Comparison of ENCODE assay signal across 17 cellular contexts in genomic region chr14:74348241-74348734, GRCh38. TPM values are rescaled to one million over a fixed set of nuclear protein-coding genes. Genes with fewer than 3 reads are reported as not detected.
DNase-seq lines count a peak whose midpoint lies in the region; ATAC-seq and TF ChIP-seq lines count a peak whose summit lies in the region.
"Had no signal": no experiment of that assay in that cellular context is flagged by ENCODE, and none has a peak within 500 bp of the region (broad histone marks: within the 10 kb centered on the region; RNA-seq: fewer than 3 reads in every experiment).

VRTN (plus strand) TSS chr14:74348471; CDS start chr14:74356784, 8,313 bp downstream.

- TF ChIP-seq CTCF in WTC11 (IDR thresholded peaks at IDR 0.05) (no peak), neural progenitor cell (IDR thresholded peaks at IDR 0.05) (no peak)

- H3K4me1 Mint-ChIP-seq in WTC11 (peaks cover 47% of the 10 kb centered on the region), neural progenitor cell (peaks cover 11% of the 10 kb centered on the region)
- H3K4me1 Mint-ChIP-seq in activated naive CD4-positive, alpha-beta T cell treated with anti-CD3 and anti-CD28 coated beads for 36 hours (ENCODE audit: low read depth) = no peaks in the 10 kb centered on the region
- H3K4me1 Mint-ChIP-seq: CD14-positive monocyte, IgD-negative memory B cell had no signal

- CTCF ChIA-PET in WTC11 (lab: Charles Lee) = interaction anchor here (0.6 to 5.0 kb wide), 14 partner anchors 9 to 655 kb away, joined by 3 to 32 read pairs (median 6); partner anchors contain the start of genes ABCD4, ISCA2 and NPC2
- CTCF ChIA-PET in activated naive CD4-positive, alpha-beta T cell treated with anti-CD3 and anti-CD28 coated beads for 36 hours (lab: Charles Lee) = no interaction called here

- H3K4me2 ChIP-seq in neural progenitor cell = peak within 1 kb of the TSS; percentile 75
- H3K4me2 ChIP-seq: A549 had no signal

- peak; percentile 39 for DNase-seq in WTC11 (ENCODE audit: low spot score)
- DNase-seq in neural progenitor cell (ENCODE audit: low spot score) = no peak
- DNase-seq in NCI-H226 = no peak
- DNase-seq in activated naive CD4-positive, alpha-beta T cell treated with anti-CD3 and anti-CD28 coated beads for 36 hours = no peak
- DNase-seq: MV-4-11, NCI-H1436, NCI-H2081 treated with DMSO at 0.1 percent for 48 hours, NCI-H526 had no signal

- H3K27me3 ChIP-seq in neural progenitor cell = no peaks in the 10 kb centered on the region

- H3K27ac ChIP-seq in neural progenitor cell = peak within 1 kb of the TSS; percentile 22
- H3K27ac ChIP-seq: A549, RWPE1 had no signal

- intact Hi-C loops in activated naive CD4-positive, alpha-beta T cell treated with anti-CD3 and anti-CD28 coated beads for 36 hours (cut with micrococcal nuclease) = no loop called here

- peak within 1 kb of the TSS; percentile 71 for H2AFZ ChIP-seq in neural progenitor cell (replicated peaks)

- H3F3A ChIP-seq in neural progenitor cell (ENCODE audit: low read depth) = peaks cover 43% of the 10 kb centered on the region

- peak within 1 kb of the TSS; percentile 85 for H3K9ac ChIP-seq in ES-I3 (ENCODE audit: low read depth, low read length)
- H3K9ac ChIP-seq in neural progenitor cell = no peak within 1 kb of the TSS

- H3K9me3 ChIP-seq in ES-I3 (ENCODE audit: control insufficient read depth, insufficient read depth, low read length) = no peaks in the 10 kb centered on the region
- H3K9me3 ChIP-seq in neural progenitor cell (ENCODE audit: low read depth) = no peaks in the 10 kb centered on the region
- H3K9me3 ChIP-seq: A549 had no signal

- H3K27ac Mint-ChIP-seq in WTC11 (peak within 1 kb of the TSS; percentile 95), neural progenitor cell (peak within 1 kb of the TSS; percentile 87)
- H3K27ac Mint-ChIP-seq in activated naive CD4-positive, alpha-beta T cell treated with anti-CD3 and anti-CD28 coated beads for 36 hours = no peak within 1 kb of the TSS
- H3K27ac Mint-ChIP-seq: CD14-positive monocyte, IgD-negative memory B cell had no signal

- POLR2A ChIA-PET in WTC11 (lab: Charles Lee) = interaction anchor here (0.7 to 2.3 kb wide), 11 partner anchors 9 to 1205 kb away, joined by 3 to 59 read pairs (median 5); partner anchors contain the start of genes ABCD4, ISCA2 and NPC2

- H3K27me3 Mint-ChIP-seq in WTC11 (ENCODE audit: low read depth) (no peaks in the 10 kb centered on the region), neural progenitor cell (ENCODE audit: insufficient read depth, low read depth) (peaks cover 2% of the 10 kb centered on the region)
- peaks cover 2% of the 10 kb centered on the region for H3K27me3 Mint-ChIP-seq in activated naive CD4-positive, alpha-beta T cell treated with anti-CD3 and anti-CD28 coated beads for 36 hours (ENCODE audit: low read depth)

- H3K4me1 ChIP-seq in ES-I3 (ENCODE audit: insufficient read depth, low read length) (peaks cover 18% of the 10 kb centered on the region), neural progenitor cell (peaks cover 50% of the 10 kb centered on the region)
- H3K4me1 ChIP-seq: A549 had no signal

- peak within 1 kb of the TSS; percentile 93 for H3K4me3 Mint-ChIP-seq in WTC11
- no peak within 1 kb of the TSS for H3K4me3 Mint-ChIP-seq in neural progenitor cell
- H3K4me3 Mint-ChIP-seq in activated naive CD4-positive, alpha-beta T cell treated with anti-CD3 and anti-CD28 coated beads for 36 hours = no peak within 1 kb of the TSS
- H3K4me3 Mint-ChIP-seq: CD14-positive monocyte, IgD-negative memory B cell had no signal

- H3K9me3 Mint-ChIP-seq in WTC11 = no peaks in the 10 kb centered on the region
- H3K9me3 Mint-ChIP-seq in neural progenitor cell = no peaks in the 10 kb centered on the region
- no peaks in the 10 kb centered on the region for H3K9me3 Mint-ChIP-seq in activated naive CD4-positive, alpha-beta T cell treated with anti-CD3 and anti-CD28 coated beads for 36 hours
- H3K9me3 Mint-ChIP-seq: CD14-positive monocyte, IgD-negative memory B cell had no signal

- H3K36me3 Mint-ChIP-seq in WTC11 (peaks cover 23% of the 10 kb centered on the region), neural progenitor cell (no peaks in the 10 kb centered on the region)
- no peaks in the 10 kb centered on the region for H3K36me3 Mint-ChIP-seq in activated naive CD4-positive, alpha-beta T cell treated with anti-CD3 and anti-CD28 coated beads for 36 hours (ENCODE audit: low read depth)
- H3K36me3 Mint-ChIP-seq: CD14-positive monocyte had no signal

- H3K79me2 ChIP-seq in neural progenitor cell (ENCODE audit: low read depth) = peaks cover 55% of the 10 kb centered on the region

- H3K4me3 ChIP-seq in iPS-11a (ENCODE audit: low read depth, low read length) = peak within 1 kb of the TSS; percentile 97
- peak within 1 kb of the TSS; percentile 43 for H3K4me3 ChIP-seq in neural progenitor cell
- H3K4me3 ChIP-seq: A549 had no signal

- H3K36me3 ChIP-seq in ES-I3 (ENCODE audit: insufficient read depth, low read length) = no peaks in the 10 kb centered on the region
- no peaks in the 10 kb centered on the region for H3K36me3 ChIP-seq in neural progenitor cell

- no peaks in the 10 kb centered on the region for H4K20me1 ChIP-seq in neural progenitor cell (ENCODE audit: low read depth)

- ATAC-seq in WTC11 (peak; percentile 59), HG03442 (IDR thresholded peaks at IDR 0.05; ENCODE audit: unreplicated experiment) (no peak), HG03469 (IDR thresholded peaks at IDR 0.05; ENCODE audit: unreplicated experiment) (no peak)
- ATAC-seq: A549 had no signal

TF ChIP-seq in WTC11, 78 proteins besides CTCF, POLR2A, EP300 and RAD21 (continues in another document):
- TF ChIP-seq SP1 (CRISPR knock-in tag; conservative IDR thresholded peaks at IDR 0.05) (peak; percentile 42; the same call in 1 of the 2 replicates), FOXP1 (CRISPR knock-in tag; IDR thresholded peaks at IDR 0.05; ENCODE audit: borderline replicate concordance) (0 out of 2 replicates have a peak, but pooled peaks have one; percentile 1), SMAD4 (CRISPR knock-in tag; IDR thresholded peaks at IDR 0.05) (no peak), ZNF232 (CRISPR knock-in tag; IDR thresholded peaks at IDR 0.05) (peak; percentile 77; the same call in 1 of the 2 replicates), FOXP4 (CRISPR knock-in tag; IDR thresholded peaks at IDR 0.05) (peak; percentile 15; the same call in 1 of the 2 replicates), SMAD3 (CRISPR knock-in tag; IDR thresholded peaks at IDR 0.05; ENCODE audit: borderline replicate concordance) (peak; percentile 83; the same call in 1 of the 2 replicates), ZNF281 (CRISPR knock-in tag; IDR thresholded peaks at IDR 0.05) (peak; percentile 74; the same call in 1 of the 2 replicates), ZNF425 (CRISPR knock-in tag; conservative IDR thresholded peaks at IDR 0.05) (no peak)

RNA-seq across cellular contexts. Expression of gene VRTN, which starts in this region (rescaled TPM):
- total RNA-seq in WTC11 (2021) (106 to 130 TPM (median 128 TPM) in 3 replicates), neural progenitor cell (ENCODE audit: low replicate concordance) (7.9 and 18.6 TPM in 2 replicates)
- not detected for total RNA-seq in activated naive CD4-positive, alpha-beta T cell treated with anti-CD3 and anti-CD28 coated beads for 36 hours
- total RNA-seq: SK-MEL-5 had no signal
